Comparison of ENCODE assay signal across 17 cellular contexts in the genomic region with DNA sequence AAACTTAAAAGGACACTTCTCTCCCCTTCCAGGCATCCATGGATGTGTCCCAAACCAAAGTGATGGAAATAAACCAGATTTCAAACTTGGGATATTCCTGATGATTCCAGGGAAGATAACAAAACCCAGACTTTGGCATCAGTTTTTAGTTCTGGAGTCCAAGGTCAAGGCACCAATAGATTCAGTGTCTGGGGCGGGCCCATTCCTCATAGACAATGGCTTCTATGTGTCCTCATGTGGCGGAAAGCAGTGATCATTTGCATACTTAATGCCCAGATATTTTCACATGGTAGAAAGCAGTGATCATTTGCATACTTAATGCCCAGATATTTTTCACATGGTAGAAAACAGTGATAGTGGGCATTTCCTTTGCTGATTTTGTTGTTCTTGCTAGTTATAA.
A peak's percentile ranks its signal among the peaks of the same experiment; 100 is the strongest.
DNase-seq lines count a peak whose midpoint lies in the region; ATAC-seq and TF ChIP-seq lines count a peak whose summit lies in the region.
"Had no signal": no experiment of that assay in that cellular context is flagged by ENCODE, and none has a peak within 500 bp of the region (broad histone marks: within the 10 kb centered on the region; RNA-seq: fewer than 3 reads in every experiment).

No MANE protein-coding gene starts in this region.

- peak; percentile 40 for DNase-seq in Ammon's horn (ENCODE audit: low spot score)
- DNase-seq in NCI-H526 (lab: John Stamatoyannopoulos, UW), result peak; percentile 94 to 96
- DNase-seq in globus pallidus (ENCODE audit: low spot score), result peak; percentile 67
- DNase-seq in putamen (ENCODE audit: low spot score), result peak; percentile 40
- no peak for DNase-seq in upper lobe of left lung
- no peak for DNase-seq in stimulated activated CD4-positive, alpha-beta T cell treated with anti-CD3 and anti-CD28 coated beads, Interleukin-2, amount 100 ng/mL, for 48 hours
- DNase-seq in NCI-H146 (lab: John Stamatoyannopoulos, UW), result no peak
- DNase-seq: AML-193; CD4-positive, alpha-beta memory T cell; DMS79 treated with DMSO at 0.1 percent for 48 hours; GF-D8; HCEC 1CT had no signal

- no peak for ATAC-seq in upper lobe of left lung (ENCODE audit: low FRiP score in 2 of 2)
- ATAC-seq: A549, GM23338 had no signal

- H3K9me3 ChIP-seq in upper lobe of left lung, result no peaks in the 10 kb centered on the region
- H3K9me3 ChIP-seq: A549, BLaER1 had no signal

- no peaks in the 10 kb centered on the region for H3K27me3 ChIP-seq in upper lobe of left lung
- H3K27me3 ChIP-seq: BLaER1 had no signal

- TF ChIP-seq EP300 in upper lobe of left lung (IDR thresholded peaks at IDR 0.05), result no peak

- H3K36me3 ChIP-seq in upper lobe of left lung, result no peaks in the 10 kb centered on the region
- H3K36me3 ChIP-seq: BLaER1 had no signal

- H3K27ac ChIP-seq in upper lobe of left lung, result no peak overlapping the region
- H3K27ac ChIP-seq: 22Rv1, A549, BLaER1, HL-60 had no signal

- H3K4me3 ChIP-seq in upper lobe of left lung, result no peak overlapping the region
- H3K4me3 ChIP-seq: A549, BLaER1, GM23338 had no signal

- H3K4me1 ChIP-seq in upper lobe of left lung, result no peaks in the 10 kb centered on the region
- H3K4me1 ChIP-seq: BLaER1 had no signal

- WGBS in upper lobe of left lung, 2 donors, result 89 to 94% methylated on average over 2 of the region's 2 CpGs

- TF ChIP-seq POLR2A in upper lobe of left lung (IDR thresholded peaks at IDR 0.05), result no peak

- TF ChIP-seq CTCF in upper lobe of left lung (IDR thresholded peaks at IDR 0.05), result no peak

Comparison
In these comparisons a context has a peak if more than half of its experiments do, and no peak if none do; other contexts are left out.
1. DNase-seq: peak in Ammon's horn (single experiment), NCI-H526 (2 of 2), globus pallidus (single experiment) and putamen (single experiment); none in upper lobe of left lung (0 of 2), stimulated activated CD4-positive, alpha-beta T cell treated with anti-CD3 and anti-CD28 coated beads, Interleukin-2, amount 100 ng/mL, for 48 hours (0 of 2) and NCI-H146 (single experiment).